38 cellular contexts compared by ENCODE assay signal in genomic region chr17:60040843-60041242, GRCh38.
"Had no signal": no experiment of that assay in that cellular context is flagged by ENCODE, and none has a peak within 500 bp of the region (broad histone marks: within the 10 kb centered on the region; RNA-seq: fewer than 3 reads in every experiment).

No MANE protein-coding gene starts in this region.

- H3K4me3 Mint-ChIP-seq: activated CD4-positive, alpha-beta memory T cell treated with anti-CD3 and anti-CD28 coated beads, Interleukin-2, amount 10 ng/mL, durations not matched to agents 7 days and 5 days; activated CD4-positive, alpha-beta T cell treated with anti-CD3 and anti-CD28 coated beads for 36 hours; activated CD4-positive, alpha-beta T cell treated with anti-CD3 and anti-CD28 coated beads, Interleukin-2, amount 10 ng/mL, durations not matched to agents 7 days and 5 days; activated CD8-positive, alpha-beta memory T cell treated with anti-CD3 and anti-CD28 coated beads, Interleukin-2, amount 10 ng/mL, durations not matched to agents 7 days and 5 days; activated CD8-positive, alpha-beta T cell treated with anti-CD3 and anti-CD28 coated beads, Interleukin-2, amount 10 ng/mL, durations not matched to agents 7 days and 5 days; activated naive CD4-positive, alpha-beta T cell treated with anti-CD3 and anti-CD28 coated beads for 36 hours; activated naive CD8-positive, alpha-beta T cell treated with anti-CD3 and anti-CD28 coated beads for 36 hours; activated T-cell treated with anti-CD3 and anti-CD28 coated beads, Interleukin-2, amount 50 U/mL, for 24 hours; central memory CD8-positive, alpha-beta T cell; T-helper 1 cell treated with Interleukin-12 subunit alpha and Interleukin-12 subunit beta and Interleukin-4 antibody, amounts not matched to agents 30 μg/mL and 1 μg/mL, for 36 hours; T-helper 2 cell treated with Interferon-gamma antibody and Interleukin-4, amounts not matched to agents 5 μg/mL and 100 μg/mL, for 36 hours; WTC11 had no signal

- H3K4me3 ChIP-seq: adrenal gland, body of pancreas, breast epithelium had no signal

- H3K4me1 ChIP-seq: breast epithelium had no signal

- ATAC-seq: activated CD4-positive, alpha-beta T cell treated with anti-CD3 and anti-CD28 coated beads for 36 hours; activated CD4-positive, CD25-positive, alpha-beta regulatory T cell treated with anti-CD3 and anti-CD28 coated beads, Interleukin-2, amount 50 U/mL, for 24 hours; activated CD8-positive, alpha-beta memory T cell treated with anti-CD3 and anti-CD28 coated beads, Interleukin-2, amount 10 ng/mL, durations not matched to agents 7 days and 5 days; activated CD8-positive, alpha-beta T cell treated with anti-CD3 and anti-CD28 coated beads, Interleukin-2, amount 10 ng/mL, durations not matched to agents 7 days and 5 days; activated naive CD4-positive, alpha-beta T cell treated with anti-CD3 and anti-CD28 coated beads, Interleukin-2, amount 50 U/mL, for 72 hours; body of pancreas; WTC11 had no signal

- H3K27ac Mint-ChIP-seq: activated CD4-positive, alpha-beta memory T cell treated with anti-CD3 and anti-CD28 coated beads, Interleukin-2, amount 10 ng/mL, durations not matched to agents 7 days and 5 days; activated CD4-positive, alpha-beta T cell treated with anti-CD3 and anti-CD28 coated beads for 36 hours; activated CD4-positive, alpha-beta T cell treated with anti-CD3 and anti-CD28 coated beads, Interleukin-2, amount 10 ng/mL, durations not matched to agents 7 days and 5 days; activated CD8-positive, alpha-beta memory T cell treated with anti-CD3 and anti-CD28 coated beads, Interleukin-2, amount 10 ng/mL, durations not matched to agents 7 days and 5 days; activated CD8-positive, alpha-beta T cell treated with anti-CD3 and anti-CD28 coated beads, Interleukin-2, amount 10 ng/mL, durations not matched to agents 7 days and 5 days; activated naive CD4-positive, alpha-beta T cell treated with anti-CD3 and anti-CD28 coated beads for 36 hours; activated naive CD8-positive, alpha-beta T cell treated with anti-CD3 and anti-CD28 coated beads for 36 hours; activated T-cell treated with anti-CD3 and anti-CD28 coated beads, Interleukin-2, amount 50 U/mL, for 24 hours; activated T-helper 2 cell treated with anti-CD3 and anti-CD28 coated beads, Interferon-gamma antibody, Interleukin-2, Interleukin-4, amounts not matched to agents 10 μg/mL and 5 μg/mL and 100 μg/mL, durations not matched to agents 14 hours and 24 hours and 36 hours; T-helper 1 cell treated with Interleukin-12 subunit alpha and Interleukin-12 subunit beta and Interleukin-4 antibody, amounts not matched to agents 30 μg/mL and 1 μg/mL, for 36 hours; T-helper 2 cell treated with Interferon-gamma antibody and Interleukin-4, amounts not matched to agents 5 μg/mL and 100 μg/mL, for 36 hours; WTC11 had no signal

- H3K9me3 Mint-ChIP-seq: activated CD4-positive, alpha-beta memory T cell treated with anti-CD3 and anti-CD28 coated beads, Interleukin-2, amount 10 ng/mL, durations not matched to agents 7 days and 5 days; activated CD4-positive, alpha-beta T cell treated with anti-CD3 and anti-CD28 coated beads, Interleukin-2, amount 10 ng/mL, durations not matched to agents 7 days and 5 days; activated naive CD4-positive, alpha-beta T cell treated with anti-CD3 and anti-CD28 coated beads for 36 hours; activated naive CD4-positive, alpha-beta T cell treated with anti-CD3 and anti-CD28 coated beads, Interleukin-2, amount 50 U/mL, for 72 hours; activated naive CD8-positive, alpha-beta T cell treated with anti-CD3 and anti-CD28 coated beads for 36 hours; activated T-cell treated with anti-CD3 and anti-CD28 coated beads, Interleukin-2, amount 50 U/mL, for 24 hours; activated T-helper 2 cell treated with anti-CD3 and anti-CD28 coated beads, Interferon-gamma antibody, Interleukin-2, Interleukin-4, amounts not matched to agents 10 μg/mL and 5 μg/mL and 100 μg/mL, durations not matched to agents 14 hours and 24 hours and 36 hours; central memory CD8-positive, alpha-beta T cell; T-helper 1 cell treated with Interleukin-12 subunit alpha and Interleukin-12 subunit beta and Interleukin-4 antibody, amounts not matched to agents 30 μg/mL and 1 μg/mL, for 36 hours; T-helper 2 cell treated with Interferon-gamma antibody and Interleukin-4, amounts not matched to agents 5 μg/mL and 100 μg/mL, for 36 hours; WTC11 had no signal

- H3K4me1 Mint-ChIP-seq: central memory CD8-positive, alpha-beta T cell had no signal

- H3K27me3 ChIP-seq: adrenal gland, body of pancreas, brain microvascular endothelial cell, breast epithelium had no signal

- DNase-seq: activated CD4-positive, alpha-beta memory T cell treated with anti-CD3 and anti-CD28 coated beads, Interleukin-2, amount 10 ng/mL, durations not matched to agents 7 days and 5 days; activated CD4-positive, alpha-beta T cell treated with anti-CD3 and anti-CD28 coated beads for 1 hour; activated CD4-positive, alpha-beta T cell treated with anti-CD3 and anti-CD28 coated beads for 36 hours; activated CD4-positive, alpha-beta T cell treated with anti-CD3 and anti-CD28 coated beads for 48 hours; activated CD4-positive, alpha-beta T cell treated with anti-CD3 and anti-CD28 coated beads, Interleukin-2, amount 10 ng/mL, durations not matched to agents 7 days and 5 days; activated CD4-positive, alpha-beta T cell treated with anti-CD3 and anti-CD28 coated beads, Interleukin-2, amount 50 U/mL, for 48 hours; activated CD4-positive, CD25-positive, alpha-beta regulatory T cell; activated CD8-positive, alpha-beta memory T cell treated with anti-CD3 and anti-CD28 coated beads for 24 hours; activated CD8-positive, alpha-beta memory T cell treated with anti-CD3 and anti-CD28 coated beads, Interleukin-2, amount 10 ng/mL, durations not matched to agents 7 days and 5 days; activated CD8-positive, alpha-beta memory T cell treated with anti-CD3 and anti-CD28 coated beads, Interleukin-2, amount 50 U/mL, for 48 hours; activated CD8-positive, alpha-beta T cell treated with anti-CD3 and anti-CD28 coated beads, Interleukin-2, amount 10 ng/mL, durations not matched to agents 7 days and 5 days; activated effector memory CD4-positive, alpha-beta T cell treated with anti-CD3 and anti-CD28 coated beads, Interleukin-2, amount 50 U/mL, for 16 hours; activated gamma-delta T cell treated with Interleukin-2 at 50 U/mL for 16 hours; activated naive CD4-positive, alpha-beta T cell; activated naive CD4-positive, alpha-beta T cell treated with anti-CD3 and anti-CD28 coated beads for 36 hours; activated naive CD4-positive, alpha-beta T cell treated with anti-CD3 and anti-CD28 coated beads, Interleukin-2, amount 50 U/mL, for 16 hours; activated naive CD8-positive, alpha-beta T cell treated with anti-CD3 and anti-CD28 coated beads for 36 hours; activated T-cell treated with anti-CD3 and anti-CD28 coated beads, Interleukin-2, amount 50 U/mL, for 24 hours; activated T-cell treated with anti-CD3 and anti-CD28 coated beads, Interleukin-2, amount 50 U/mL, for 48 hours; amniotic stem cell; aorta; body of pancreas; brain microvascular endothelial cell; caudate nucleus; cerebellar nuclear complex; T-helper 1 cell; T-helper 2 cell; T-helper 9 cell had no signal

- H3K36me3 ChIP-seq: breast epithelium had no signal

- H3K27ac ChIP-seq: adrenal gland, body of pancreas, brain microvascular endothelial cell, breast epithelium, VCaP had no signal

- H3K9me3 ChIP-seq: adrenal gland, body of pancreas, breast epithelium had no signal
